Comparison of ENCODE assay signal across 12 cellular contexts in genomic region chr7:44618754-44619153, GRCh38. TPM values are rescaled to one million over a fixed set of nuclear protein-coding genes. Genes with fewer than 3 reads are reported as not detected.
DNase-seq lines count a peak whose midpoint lies in the region; ATAC-seq and TF ChIP-seq lines count a peak whose summit lies in the region.
"Had no signal": no experiment of that assay in that cellular context is flagged by ENCODE, and none has a peak within 500 bp of the region (broad histone marks: within the 10 kb centered on the region; RNA-seq: fewer than 3 reads in every experiment).

No MANE protein-coding gene starts in this region.

- H3K4me1 Mint-ChIP-seq in brain, result peaks cover 76% of the 10 kb centered on the region

- H3K9me3 Mint-ChIP-seq in brain, result no peaks in the 10 kb centered on the region

- TF ChIP-seq EP300 in tibial nerve (IDR thresholded peaks at IDR 0.05), result no peak

- H3K27ac Mint-ChIP-seq in brain, result peak overlapping the region in 3 of 5 experiments; percentile 35 to 87 (median 73)

- H3K9ac ChIP-seq in mucosa of rectum (ENCODE audit: low read depth in 1 of 2, low read length in 2 of 2), result no peak overlapping the region

- H3K4me3 ChIP-seq in mucosa of rectum (ENCODE audit: low read length in 2 of 2), result no peak overlapping the region
- no peak overlapping the region for H3K4me3 ChIP-seq in tibial nerve
- H3K4me3 ChIP-seq: heart left ventricle had no signal

- H3K4me1 ChIP-seq in mucosa of rectum (ENCODE audit: control insufficient read depth in 2 of 2, insufficient read depth in 2 of 2, low read length in 2 of 2) (peaks cover 7 to 44% of the 10 kb centered on the region in 2 donors), tibial nerve (peaks cover 0 to 65% (median 8%) of the 10 kb centered on the region in 4 donors)

- DNase-seq in DMS79 (lab: John Stamatoyannopoulos, UW) (peak; percentile 29), HPDE6-E6E7 (ENCODE audit: extremely low spot score) (peak; percentile 59), medulla oblongata (ENCODE audit: extremely low spot score) (no peak), tibial nerve (ENCODE audit: low spot score in 2 of 2) (no peak)
- DNase-seq: aorta, heart left ventricle, NCI-H446, T1000 had no signal

- no peak for TF ChIP-seq POLR2A in tibial nerve (IDR thresholded peaks at IDR 0.05)

- H3K27me3 ChIP-seq in mucosa of rectum (ENCODE audit: control insufficient read depth in 2 of 2, insufficient read depth in 2 of 2, low read length in 2 of 2) (no peaks in the 10 kb centered on the region), tibial nerve (no peaks in the 10 kb centered on the region)
- H3K27me3 ChIP-seq: heart left ventricle had no signal

- no peaks in the 10 kb centered on the region for H3K27me3 Mint-ChIP-seq in brain

- no peaks in the 10 kb centered on the region for H3K9me3 ChIP-seq in mucosa of rectum (ENCODE audit: control insufficient read depth in 2 of 2, low read length in 2 of 2)
- no peaks in the 10 kb centered on the region for H3K9me3 ChIP-seq in tibial nerve
- H3K9me3 ChIP-seq: heart left ventricle had no signal

- ATAC-seq in GM18511 (IDR thresholded peaks at IDR 0.05; ENCODE audit: unreplicated experiment) (no peak), GM19452 (IDR thresholded peaks at IDR 0.05; ENCODE audit: unreplicated experiment) (no peak)

- H3K27ac ChIP-seq in mucosa of rectum (ENCODE audit: low read depth in 2 of 2, low read length in 2 of 2), result peak overlapping the region; percentile 41 to 50
- no peak overlapping the region for H3K27ac ChIP-seq in tibial nerve

- 72 to 83% methylated on average over 3 of the region's 3 CpGs for WGBS in tibial nerve, 2 donors

- peaks cover 12% of the 10 kb centered on the region for H3K36me3 Mint-ChIP-seq in brain

- TF ChIP-seq CTCF in brain (conservative IDR thresholded peaks at IDR 0.05) (no peak), tibial nerve (IDR thresholded peaks at IDR 0.05) (no peak)

- H3K4me3 Mint-ChIP-seq in brain, result no peak overlapping the region

- H3K36me3 ChIP-seq in mucosa of rectum (ENCODE audit: control insufficient read depth in 2 of 2, insufficient read depth in 2 of 2, low read length in 2 of 2), result peaks cover 0 to 4% of the 10 kb centered on the region in 2 donors
- H3K36me3 ChIP-seq in tibial nerve, result peaks cover 0 to 6% (median 0%) of the 10 kb centered on the region in 3 donors

RNA-seq across cellular contexts. Expression of gene OGDH, which starts 12.3 kb away (rescaled TPM):
- 177 TPM for polyA plus RNA-seq in brain (ENCODE audit: insufficient read depth, low read depth, low replicate concordance)
- 10 to 100 TPM; 66.8 to 76.5 (median 70.1) TPM for total RNA-seq in tibial nerve

RNA-seq across cellular contexts. Expression of gene TMED4, which starts 36.7 kb away (rescaled TPM):
- 96.9 TPM for polyA plus RNA-seq in brain (ENCODE audit: insufficient read depth, low read depth, low replicate concordance)
- total RNA-seq in tibial nerve, result 100 to 1,000 TPM; 132 to 232 (median 218) TPM

RNA-seq across cellular contexts. Expression of gene DDX56, which starts 45.0 kb away (rescaled TPM):
- 62.8 TPM for polyA plus RNA-seq in brain (ENCODE audit: insufficient read depth, low read depth, low replicate concordance)
- 10 to 100 TPM; 42.4 to 59.1 (median 56.5) TPM for total RNA-seq in tibial nerve

Comparison
In these comparisons a context has a peak if more than half of its experiments do, and no peak if none do; other contexts are left out.
1. DNase-seq: peak in DMS79 (single experiment) and HPDE6-E6E7 (single experiment); none in medulla oblongata (single experiment) and tibial nerve (0 of 2).
2. H3K27ac ChIP-seq: peak in mucosa of rectum (2 of 2); none in tibial nerve (0 of 4).